2 cellular contexts compared by ENCODE assay signal in genomic region chr11:64855596-64856304, GRCh38.
TF ChIP-seq lines count a peak whose summit lies in the region.

No MANE protein-coding gene starts in this region.

TF ChIP-seq in IMR-90, 13 proteins besides CTCF, POLR2A, EP300 and RAD21:
- no peak for TF ChIP-seq MAFK (IDR thresholded peaks at IDR 0.05; ENCODE audit: low read depth, low read length)
- no peak for TF ChIP-seq RCOR1 (IDR thresholded peaks at IDR 0.05; ENCODE audit: insufficient replicate concordance, low read length)
- TF ChIP-seq, protein P1, sequence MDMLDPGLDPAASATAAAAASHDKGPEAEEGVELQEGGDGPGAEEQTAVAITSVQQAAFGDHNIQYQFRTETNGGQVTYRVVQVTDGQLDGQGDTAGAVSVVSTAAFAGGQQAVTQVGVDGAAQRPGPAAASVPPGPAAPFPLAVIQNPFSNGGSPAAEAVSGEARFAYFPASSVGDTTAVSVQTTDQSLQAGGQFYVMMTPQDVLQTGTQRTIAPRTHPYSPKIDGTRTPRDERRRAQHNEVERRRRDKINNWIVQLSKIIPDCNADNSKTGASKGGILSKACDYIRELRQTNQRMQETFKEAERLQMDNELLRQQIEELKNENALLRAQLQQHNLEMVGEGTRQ (IDR thresholded peaks at IDR 0.05; ENCODE audit: low read depth, low read length) = no peak
- TF ChIP-seq NFE2L2 (IDR thresholded peaks at IDR 0.05; ENCODE audit: low read depth, low read length) = no peak
- TF ChIP-seq, protein P2, sequence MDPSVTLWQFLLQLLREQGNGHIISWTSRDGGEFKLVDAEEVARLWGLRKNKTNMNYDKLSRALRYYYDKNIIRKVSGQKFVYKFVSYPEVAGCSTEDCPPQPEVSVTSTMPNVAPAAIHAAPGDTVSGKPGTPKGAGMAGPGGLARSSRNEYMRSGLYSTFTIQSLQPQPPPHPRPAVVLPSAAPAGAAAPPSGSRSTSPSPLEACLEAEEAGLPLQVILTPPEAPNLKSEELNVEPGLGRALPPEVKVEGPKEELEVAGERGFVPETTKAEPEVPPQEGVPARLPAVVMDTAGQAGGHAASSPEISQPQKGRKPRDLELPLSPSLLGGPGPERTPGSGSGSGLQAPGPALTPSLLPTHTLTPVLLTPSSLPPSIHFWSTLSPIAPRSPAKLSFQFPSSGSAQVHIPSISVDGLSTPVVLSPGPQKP (IDR thresholded peaks at IDR 0.05; ENCODE audit: borderline replicate concordance, low read depth, low read length) = no peak

TF ChIP-seq in K562, 482 proteins besides CTCF, POLR2A, EP300 and RAD21:
- no peak for TF ChIP-seq ZNF436 (CRISPR knock-in tag; IDR thresholded peaks at IDR 0.05)
- 0 out of 2 replicates have a peak, but pooled peaks have one; percentile 36 for TF ChIP-seq RBFOX2 (IDR thresholded peaks at IDR 0.05; ENCODE audit: low read depth, low read length)
- TF ChIP-seq POLR2G (IDR thresholded peaks at IDR 0.05; ENCODE audit: low read depth, low read length) = no peak
- TF ChIP-seq SMC3 (conservative IDR thresholded peaks at IDR 0.05; ENCODE audit: insufficient read depth, low read depth, low read length) = no peak
